18 cellular contexts compared by ENCODE assay signal in the genomic region with DNA sequence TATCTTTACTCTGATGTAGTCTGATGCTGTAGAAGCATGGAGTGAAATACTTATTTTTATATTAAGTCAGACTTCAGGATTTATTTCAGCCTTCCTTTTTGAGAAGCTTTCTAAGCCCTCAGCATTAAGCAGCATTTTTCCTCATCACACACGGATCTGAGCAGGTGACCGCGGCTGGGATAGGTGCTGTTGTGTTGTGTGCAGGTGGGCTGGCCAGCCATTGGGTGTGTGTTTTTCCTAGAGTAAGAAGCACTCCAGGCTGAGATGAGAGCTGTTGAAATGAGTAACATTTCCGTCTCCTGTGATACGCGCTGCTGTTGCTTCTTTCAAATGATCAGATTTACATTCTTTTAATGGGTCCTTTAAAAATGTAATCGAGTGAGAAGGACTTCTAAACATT.
"Had no signal": no experiment of that assay in that cellular context is flagged by ENCODE, and none has a peak within 500 bp of the region (broad histone marks: within the 10 kb centered on the region; RNA-seq: fewer than 3 reads in every experiment).

No MANE protein-coding gene starts in this region.

- H3K36me3 ChIP-seq: colonic mucosa, prostate gland, right lobe of liver had no signal

- H3K27me3 ChIP-seq: colonic mucosa, esophagus squamous epithelium, hepatocyte, right lobe of liver, testis, tibial nerve had no signal

- H3K4me3 ChIP-seq: colonic mucosa, esophagus squamous epithelium, hepatocyte, prostate gland, right lobe of liver, testis, tibial nerve had no signal

- H3K4me2 ChIP-seq: hepatocyte had no signal

- ATAC-seq: left cardiac atrium; left ventricle myocardium superior; naive thymus-derived CD4-positive, alpha-beta T cell; right lobe of liver; stimulated activated memory B cell treated with anti-CD40 and anti-IgM and Interleukin-4, amounts not matched to agents 10 μg/mL and 1 μg/mL and 100 μg/mL, for 72 hours had no signal

- H2AFZ ChIP-seq: hepatocyte, parathyroid adenoma had no signal

- DNase-seq: colonic mucosa; dermis blood vessel endothelial cell; esophagus squamous epithelium; foreskin fibroblast; kidney; left cardiac atrium; left ventricle myocardium superior; mammary epithelial cell; naive thymus-derived CD4-positive, alpha-beta T cell; nephron progenitor cell; right lobe of liver; stimulated activated CD4-positive, alpha-beta T cell treated with anti-CD3 and anti-CD28 coated beads, Interleukin-4, amount 100 ng/mL, for 1 hour; testis had no signal

- H3K4me1 ChIP-seq: colonic mucosa, esophagus squamous epithelium, parathyroid adenoma, prostate gland, testis, tibial nerve had no signal

- H3K9me3 ChIP-seq: colonic mucosa, esophagus squamous epithelium, prostate gland, right lobe of liver, testis, tibial nerve had no signal

- H3K79me2 ChIP-seq: hepatocyte, parathyroid adenoma had no signal

- H3K27ac ChIP-seq: colonic mucosa, esophagus squamous epithelium, hepatocyte, parathyroid adenoma, prostate gland, right lobe of liver, testis, tibial nerve had no signal
